26 cellular contexts compared by ENCODE assay signal in the genomic region with DNA sequence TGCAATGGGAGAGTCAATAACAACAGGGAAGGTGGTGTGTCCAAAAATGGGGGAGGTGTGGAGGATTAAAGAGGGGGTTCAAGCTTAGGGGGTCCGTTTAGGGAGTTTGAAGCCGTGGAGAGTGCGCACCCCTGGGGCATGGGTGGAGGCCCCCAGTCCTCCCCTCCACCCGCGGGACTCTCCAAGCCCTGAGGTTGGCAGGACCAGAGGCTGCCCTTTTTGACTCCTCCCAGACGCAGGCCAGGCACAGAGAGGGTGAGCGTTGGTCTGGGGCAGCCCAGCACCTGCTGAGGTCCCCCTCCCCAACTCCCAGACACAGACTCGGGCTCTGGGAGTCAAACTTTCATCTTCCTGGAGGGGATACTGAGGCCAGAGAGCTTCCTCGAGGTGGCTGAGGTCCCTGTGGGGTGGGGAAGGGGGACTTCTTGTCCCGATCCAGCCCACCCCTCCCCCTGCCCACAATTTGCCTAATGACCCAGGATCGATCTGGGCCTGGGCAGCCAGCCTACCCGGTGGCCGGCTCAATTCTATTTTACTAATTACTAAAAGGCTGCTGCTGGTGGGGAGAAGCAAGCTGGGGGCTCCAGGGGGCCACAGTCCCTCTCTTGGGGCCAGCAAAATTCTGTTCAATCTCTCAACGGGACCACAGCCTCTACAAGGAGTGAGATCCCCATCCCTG. TPM values are rescaled to one million over a fixed set of nuclear protein-coding genes. Genes with fewer than 3 reads are reported as not detected.
DNase-seq lines count a peak whose midpoint lies in the region; ATAC-seq and TF ChIP-seq lines count a peak whose summit lies in the region.
"Had no signal": no experiment of that assay in that cellular context is flagged by ENCODE, and none has a peak within 500 bp of the region (broad histone marks: within the 10 kb centered on the region; RNA-seq: fewer than 3 reads in every experiment).

No MANE protein-coding gene starts in this region.

- no TSS peak for BruUV-seq in Calu3 (replicated peaks; lab: Mats Ljungman, UMichigan)

- peaks cover 9 to 22% of the 10 kb centered on the region in 2 donors for H3K4me1 ChIP-seq in ascending aorta

- CTCF ChIA-PET in Calu3 (lab: Charles Lee): interaction anchor here (0.8 kb wide), 1 partner anchor 31 kb away, joined by 3 read pairs; no protein-coding TSS in a partner anchor

- H3K4me3 Mint-ChIP-seq in activated CD4-positive, alpha-beta T cell treated with anti-CD3 and anti-CD28 coated beads, Interleukin-2, amount 10 ng/mL, durations not matched to agents 24 days and 14 days: peak overlapping the region; percentile 49
- H3K4me3 Mint-ChIP-seq in Calu3 (ENCODE audit: low read depth, unreplicated experiment) (peak overlapping the region; percentile 64), naive B cell (peak overlapping the region in 7 of 8 donors; percentile 35 to 81 (median 68))
- H3K4me3 Mint-ChIP-seq: stimulated activated memory B cell treated with anti-CD40 and anti-IgM and Interleukin-4, amounts not matched to agents 10 μg/mL and 1 μg/mL and 100 μg/mL, for 72 hours; type B pancreatic cell had no signal

- TF ChIP-seq CTCF in Calu3 (IDR thresholded peaks at IDR 0.05; ENCODE audit: unreplicated experiment) (no peak), ascending aorta (IDR thresholded peaks at IDR 0.05) (no peak)

- H3K36me3 Mint-ChIP-seq in activated CD4-positive, alpha-beta T cell treated with anti-CD3 and anti-CD28 coated beads, Interleukin-2, amount 10 ng/mL, durations not matched to agents 24 days and 14 days (ENCODE audit: low read depth): peaks cover under 1% of the 10 kb centered on the region
- H3K36me3 Mint-ChIP-seq in Calu3 (ENCODE audit: insufficient read depth, unreplicated experiment) (peaks cover 53% of the 10 kb centered on the region), naive B cell (peaks cover 0 to 4% of the 10 kb centered on the region in 2 donors)
- H3K36me3 Mint-ChIP-seq: stimulated activated memory B cell treated with anti-CD40 and anti-IgM and Interleukin-4, amounts not matched to agents 10 μg/mL and 1 μg/mL and 100 μg/mL, for 72 hours; type B pancreatic cell had no signal

- no peak overlapping the region for H3K27ac Mint-ChIP-seq in activated CD4-positive, alpha-beta T cell treated with anti-CD3 and anti-CD28 coated beads, Interleukin-2, amount 10 ng/mL, durations not matched to agents 24 days and 14 days
- peak overlapping the region; percentile 60 for H3K27ac Mint-ChIP-seq in Calu3 (ENCODE audit: unreplicated experiment)
- peak overlapping the region in 2 of 6 donors; percentile 53 to 68 for H3K27ac Mint-ChIP-seq in naive B cell
- H3K27ac Mint-ChIP-seq: stimulated activated memory B cell treated with anti-CD40 and anti-IgM and Interleukin-4, amounts not matched to agents 10 μg/mL and 1 μg/mL and 100 μg/mL, for 72 hours; type B pancreatic cell had no signal

- peaks cover 49% of the 10 kb centered on the region for H3K27me3 Mint-ChIP-seq in activated CD4-positive, alpha-beta T cell treated with anti-CD3 and anti-CD28 coated beads, Interleukin-2, amount 10 ng/mL, durations not matched to agents 24 days and 14 days
- no peaks in the 10 kb centered on the region for H3K27me3 Mint-ChIP-seq in Calu3 (ENCODE audit: unreplicated experiment)
- peaks cover 19 to 55% (median 48%) of the 10 kb centered on the region in 3 donors for H3K27me3 Mint-ChIP-seq in naive B cell

- intact Hi-C loops in activated CD4-positive, alpha-beta T cell treated with anti-CD3 and anti-CD28 coated beads, Interleukin-2, amount 10 ng/mL, durations not matched to agents 24 days and 14 days (cut with micrococcal nuclease): loop anchor here (2.0 kb wide), 1 partner anchor 14 kb away; no protein-coding TSS in a partner anchor
- intact Hi-C loops in Calu3 (cut with micrococcal nuclease; ENCODE audit: unreplicated experiment): no loop called here
- intact Hi-C loops in ascending aorta (cut with DNase I): no loop called here

- ATAC-seq in naive B cell (ENCODE audit: low read depth in 2 of 2): no peak
- ATAC-seq: GM12878; sciatic nerve; stimulated activated memory B cell treated with anti-CD40 and anti-IgM and Interleukin-4, amounts not matched to agents 10 μg/mL and 1 μg/mL and 100 μg/mL, for 72 hours had no signal

- no peaks in the 10 kb centered on the region for H3K9me3 Mint-ChIP-seq in activated CD4-positive, alpha-beta T cell treated with anti-CD3 and anti-CD28 coated beads, Interleukin-2, amount 10 ng/mL, durations not matched to agents 24 days and 14 days
- H3K9me3 Mint-ChIP-seq in Calu3 (ENCODE audit: low read depth, unreplicated experiment) (no peaks in the 10 kb centered on the region), naive B cell (no peaks in the 10 kb centered on the region)
- H3K9me3 Mint-ChIP-seq: stimulated activated memory B cell treated with anti-CD40 and anti-IgM and Interleukin-4, amounts not matched to agents 10 μg/mL and 1 μg/mL and 100 μg/mL, for 72 hours; type B pancreatic cell had no signal

- no peak for DNase-seq in activated CD4-positive, alpha-beta T cell treated with anti-CD3 and anti-CD28 coated beads, Interleukin-2, amount 10 ng/mL, durations not matched to agents 24 days and 14 days
- DNase-seq in activated CD4-positive, alpha-beta T cell treated with anti-CD3 and anti-CD28 coated beads for 4 hours: no peak
- DNase-seq in Calu3: no peak
- no peak for DNase-seq in ascending aorta (ENCODE audit: low spot score in 2 of 2)
- DNase-seq in naive B cell: no peak
- no peak for DNase-seq in NCI-H524 (lab: John Stamatoyannopoulos, UW)
- no peak for DNase-seq in AG08396 (ENCODE audit: low spot score)
- no peak for DNase-seq in amniotic stem cell (lab: John Stamatoyannopoulos, UW)
- DNase-seq: 8988T; activated CD4-positive, CD25-positive, alpha-beta regulatory T cell treated with anti-CD3 and anti-CD28 coated beads, Interleukin-2, amount 50 U/mL, for 72 hours; activated gamma-delta T cell treated with Interleukin-2 at 50 U/mL for 16 hours; DMS153; HCEC 1CT; head of caudate nucleus; MG63; NCI-H146; NCI-H774; OCI-M1 had no signal

- no peak overlapping the region for H3K27ac ChIP-seq in ascending aorta
- H3K27ac ChIP-seq: SJSA1 had no signal

- no peaks in the 10 kb centered on the region for H3K9me3 ChIP-seq in ascending aorta
- H3K9me3 ChIP-seq: MG63, SJSA1 had no signal

- peaks cover 50% of the 10 kb centered on the region for H3K27me3 ChIP-seq in ascending aorta

- no peaks in the 10 kb centered on the region for H3K36me3 ChIP-seq in ascending aorta
- H3K36me3 ChIP-seq: MG63, SJSA1 had no signal

- peak overlapping the region; percentile 2 to 35 for H3K4me3 ChIP-seq in ascending aorta
- H3K4me3 ChIP-seq: GM12878, MG63, SJSA1 had no signal

- H3K4me1 Mint-ChIP-seq in activated CD4-positive, alpha-beta T cell treated with anti-CD3 and anti-CD28 coated beads, Interleukin-2, amount 10 ng/mL, durations not matched to agents 24 days and 14 days: peaks cover 7% of the 10 kb centered on the region
- H3K4me1 Mint-ChIP-seq in Calu3 (ENCODE audit: low read depth, unreplicated experiment) (no peaks in the 10 kb centered on the region), naive B cell (peaks cover 31 to 34% (median 32%) of the 10 kb centered on the region in 3 donors)

RNA-seq across cellular contexts. Expression of a gene that starts 2.8 kb away (rescaled TPM):
- not detected in 2 replicates for total RNA-seq in activated CD4-positive, alpha-beta T cell treated with anti-CD3 and anti-CD28 coated beads, Interleukin-2, amount 10 ng/mL, durations not matched to agents 24 days and 14 days
- total RNA-seq in Calu3 (2022): 20.0 and 25.7 TPM in 2 replicates
- total RNA-seq in ascending aorta: not detected
- not detected for polyA plus RNA-seq in naive B cell (ENCODE audit: low read depth in 6 of 6)
- total RNA-seq: GM12878, liver, osteocyte, sciatic nerve, SJSA1 had no signal
- polyA plus RNA-seq: BJ, GM12878, liver had no signal

Comparison
In these comparisons a context has a peak if more than half of its experiments do, and no peak if none do; other contexts are left out.
1. RNA of a gene that starts 2.8 kb away (total RNA-seq): 20.0 to 25.7 TPM in Calu3; not detected in activated CD4-positive, alpha-beta T cell treated with anti-CD3 and anti-CD28 coated beads, Interleukin-2, amount 10 ng/mL, durations not matched to agents 24 days and 14 days and not detected in ascending aorta (single experiment); every median in the first group is over 10 times any median in the second.
2. Peak in every context shown above with its lines, with median percentiles within 50 percentile points of each other: H3K4me3 Mint-ChIP-seq.